In genomic region chr5:72271696-72272095, GRCh38 we compare ENCODE assay signal across 21 cellular contexts.
"Had no signal": no experiment of that assay in that cellular context is flagged by ENCODE, and none has a peak within 500 bp of the region (broad histone marks: within the 10 kb centered on the region; RNA-seq: fewer than 3 reads in every experiment).

No MANE protein-coding gene starts in this region.

- H3K27ac ChIP-seq: esophagus squamous epithelium, heart left ventricle, neural progenitor cell, ovary, suprapubic skin, tibial nerve, upper lobe of right lung had no signal

- H3K4me3 Mint-ChIP-seq: effector memory CD8-positive, alpha-beta T cell; natural killer cell treated with Interleukin-12 subunit alpha and Interleukin-12 subunit beta and Interleukin-15 and Interleukin-18, amount 100 ng/mL, for 72 hours; neural progenitor cell; stimulated activated effector memory CD8-positive, alpha-beta T cell treated with anti-CD3 and anti-CD28 coated beads, Interleukin-12 subunit alpha, Interleukin-12 subunit beta, amount 100 ng/mL, for 72 hours had no signal

- H3K27me3 Mint-ChIP-seq: effector memory CD8-positive, alpha-beta T cell; natural killer cell treated with Interleukin-12 subunit alpha and Interleukin-12 subunit beta and Interleukin-15 and Interleukin-18, amount 100 ng/mL, for 72 hours had no signal

- H3K4me3 ChIP-seq: esophagus squamous epithelium, heart left ventricle, mucosa of descending colon, neural progenitor cell, ovary, suprapubic skin, tibial nerve, upper lobe of right lung had no signal

- ATAC-seq: effector memory CD8-positive, alpha-beta T cell; mucosa of descending colon; natural killer cell treated with Interleukin-12 subunit alpha and Interleukin-12 subunit beta and Interleukin-15 and Interleukin-18, amount 100 ng/mL, for 72 hours; right cardiac atrium; stimulated activated effector memory CD8-positive, alpha-beta T cell treated with anti-CD3 and anti-CD28 coated beads, Interleukin-12 subunit alpha, Interleukin-12 subunit beta, amount 100 ng/mL, for 72 hours; stimulated activated naive CD8-positive, alpha-beta T cell treated with anti-CD3 and anti-CD28 coated beads, Interleukin-15, Interleukin-2, amounts not matched to agents 100 U/mL and 50 U/mL, for 24 hours; upper lobe of right lung had no signal

- H3K4me1 ChIP-seq: neural progenitor cell, upper lobe of right lung had no signal

- H3K9me3 ChIP-seq: esophagus squamous epithelium, mucosa of descending colon, ovary, suprapubic skin, upper lobe of right lung had no signal

- H3K27ac Mint-ChIP-seq: effector memory CD8-positive, alpha-beta T cell; natural killer cell treated with Interleukin-12 subunit alpha and Interleukin-12 subunit beta and Interleukin-15 and Interleukin-18, amount 100 ng/mL, for 72 hours; neural progenitor cell; stimulated activated effector memory CD8-positive, alpha-beta T cell treated with anti-CD3 and anti-CD28 coated beads, Interleukin-12 subunit alpha, Interleukin-12 subunit beta, amount 100 ng/mL, for 72 hours had no signal

- H3K4me1 Mint-ChIP-seq: neural progenitor cell had no signal

- H3K9me3 Mint-ChIP-seq: effector memory CD8-positive, alpha-beta T cell; natural killer cell treated with Interleukin-12 subunit alpha and Interleukin-12 subunit beta and Interleukin-15 and Interleukin-18, amount 100 ng/mL, for 72 hours; stimulated activated effector memory CD8-positive, alpha-beta T cell treated with anti-CD3 and anti-CD28 coated beads, Interleukin-12 subunit alpha, Interleukin-12 subunit beta, amount 100 ng/mL, for 72 hours had no signal

- H3K27me3 ChIP-seq: esophagus squamous epithelium, heart left ventricle, neural progenitor cell, ovary, suprapubic skin, tibial nerve, upper lobe of right lung had no signal

- H3K36me3 ChIP-seq: ovary, suprapubic skin, upper lobe of right lung had no signal

- DNase-seq: central memory CD4-positive, alpha-beta T cell; effector memory CD8-positive, alpha-beta T cell; esophagus squamous epithelium; foreskin melanocyte; heart left ventricle; hippocampal formation; kidney glomerular epithelial cell; mammary epithelial cell; mucosa of descending colon; nucleus accumbens; ovary; right cardiac atrium; stimulated activated CD4-positive, alpha-beta T cell treated with anti-CD3 and anti-CD28 coated beads, Interleukin-4, amount 100 ng/mL, for 1 hour; stimulated activated CD8-positive, alpha-beta memory T cell treated with anti-CD3 and anti-CD28 coated beads, Interleukin-4, amount 100 ng/mL, for 48 hours; stimulated activated naive CD8-positive, alpha-beta T cell treated with anti-CD3 and anti-CD28 coated beads, Interleukin-15, Interleukin-2, amounts not matched to agents 100 U/mL and 50 U/mL, for 24 hours; upper lobe of right lung had no signal
